11 cellular contexts compared by ENCODE assay signal in the genomic region with DNA sequence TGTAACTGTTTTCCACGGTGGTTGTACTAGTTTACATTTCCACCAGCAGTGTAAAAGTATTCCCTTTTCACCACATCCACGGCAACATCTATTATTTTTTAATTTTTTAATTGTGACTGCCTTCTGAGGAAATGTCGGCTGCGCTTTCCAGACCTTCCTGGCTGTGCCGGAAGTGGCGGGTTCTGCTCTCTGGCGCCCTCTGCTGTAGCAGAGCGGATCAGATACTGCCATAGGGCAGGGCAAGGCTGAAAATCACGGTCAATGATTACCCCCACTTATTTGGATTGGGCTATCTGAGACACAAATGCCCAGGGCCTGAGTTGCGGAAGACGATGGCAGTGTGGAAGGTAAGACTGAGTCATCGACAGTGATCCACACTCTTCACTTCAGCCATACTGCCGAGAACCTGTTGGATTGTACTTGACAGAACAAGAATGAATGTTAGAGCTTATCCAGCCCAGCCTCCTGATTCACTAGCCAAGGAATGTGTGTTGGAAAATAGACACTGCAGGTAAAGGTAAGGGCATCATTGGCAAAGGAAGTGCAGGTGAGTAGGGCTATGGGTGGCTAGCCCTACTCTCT.
DNase-seq lines count a peak whose midpoint lies in the region; ATAC-seq and TF ChIP-seq lines count a peak whose summit lies in the region.
"Had no signal": no experiment of that assay in that cellular context is flagged by ENCODE, and none has a peak within 500 bp of the region (broad histone marks: within the 10 kb centered on the region; RNA-seq: fewer than 3 reads in every experiment).

No MANE protein-coding gene starts in this region.

- CTCF ChIA-PET in MCF 10A (lab: Yijun Ruan, JAX) = interaction anchor here (0.7 kb wide), 1 partner anchor 312 kb away, joined by 3 read pairs; no protein-coding TSS in a partner anchor

- TF ChIP-seq RAD21 in Ishikawa (IDR thresholded peaks at IDR 0.05; ENCODE audit: low read depth) = peak; percentile 40

- no peaks in the 10 kb centered on the region for H3K36me3 Mint-ChIP-seq in activated T-cell treated with anti-CD3 and anti-CD28 coated beads, Interleukin-2, amount 50 U/mL, for 72 hours (ENCODE audit: insufficient read depth in 2 of 2)
- H3K36me3 Mint-ChIP-seq in activated T-cell treated with anti-CD3 and anti-CD28 coated beads, Interleukin-2, amount 50 U/mL, for 4 hours (ENCODE audit: insufficient read depth) = no peaks in the 10 kb centered on the region
- no peaks in the 10 kb centered on the region for H3K36me3 Mint-ChIP-seq in MCF 10A (ENCODE audit: insufficient read depth, unreplicated experiment)

- POLR2A ChIA-PET in MCF 10A (lab: Yijun Ruan, JAX) = no interaction called here

- no TSS peak for BruUV-seq in MCF 10A (replicated peaks; lab: Mats Ljungman, UMichigan)

- no peak for TF ChIP-seq EP300 in Ishikawa (IDR thresholded peaks at IDR 0.05; ENCODE audit: borderline replicate concordance)

- no peak overlapping the region for H3K4me3 ChIP-seq in choroid plexus epithelial cell (ENCODE audit: low read depth, low read length)
- H3K4me3 ChIP-seq: suprapubic skin had no signal

- no peak overlapping the region for H3K4me3 Mint-ChIP-seq in activated T-cell treated with anti-CD3 and anti-CD28 coated beads, Interleukin-2, amount 50 U/mL, for 72 hours
- H3K4me3 Mint-ChIP-seq in activated T-cell treated with anti-CD3 and anti-CD28 coated beads, Interleukin-2, amount 50 U/mL, for 4 hours = no peak overlapping the region
- H3K4me3 Mint-ChIP-seq in MCF 10A (ENCODE audit: unreplicated experiment) = no peak overlapping the region

- H3K27me3 Mint-ChIP-seq in activated T-cell treated with anti-CD3 and anti-CD28 coated beads, Interleukin-2, amount 50 U/mL, for 72 hours (ENCODE audit: low read depth) = peaks cover 5% of the 10 kb centered on the region
- H3K27me3 Mint-ChIP-seq in activated T-cell treated with anti-CD3 and anti-CD28 coated beads, Interleukin-2, amount 50 U/mL, for 4 hours (ENCODE audit: low read depth) = peaks cover 10% of the 10 kb centered on the region
- H3K27me3 Mint-ChIP-seq in MCF 10A (ENCODE audit: insufficient read depth, unreplicated experiment) = no peaks in the 10 kb centered on the region

- intact Hi-C loops in MCF 10A (cut with micrococcal nuclease) = no loop called here

- H3K27ac Mint-ChIP-seq in activated T-cell treated with anti-CD3 and anti-CD28 coated beads, Interleukin-2, amount 50 U/mL, for 72 hours = no peak overlapping the region
- H3K27ac Mint-ChIP-seq in MCF 10A (ENCODE audit: low read depth, unreplicated experiment) = no peak overlapping the region

- no peaks in the 10 kb centered on the region for H3K4me1 Mint-ChIP-seq in activated T-cell treated with anti-CD3 and anti-CD28 coated beads, Interleukin-2, amount 50 U/mL, for 72 hours (ENCODE audit: low read depth)
- H3K4me1 Mint-ChIP-seq in activated T-cell treated with anti-CD3 and anti-CD28 coated beads, Interleukin-2, amount 50 U/mL, for 4 hours (ENCODE audit: low read depth) = no peaks in the 10 kb centered on the region
- H3K4me1 Mint-ChIP-seq in MCF 10A (ENCODE audit: insufficient read depth, unreplicated experiment) = no peaks in the 10 kb centered on the region

- no peak for ATAC-seq in activated T-cell treated with anti-CD3 and anti-CD28 coated beads, Interleukin-2, amount 50 U/mL, for 72 hours (replicated peaks in 1 of 2)
- no peak for ATAC-seq in activated T-cell treated with anti-CD3 and anti-CD28 coated beads, Interleukin-2, amount 50 U/mL, for 4 hours
- ATAC-seq in stimulated activated naive CD8-positive, alpha-beta T cell treated with anti-CD3 and anti-CD28 coated beads, Interleukin-15, Interleukin-2, amounts not matched to agents 100 U/mL and 50 U/mL, for 24 hours = no peak
- no peak for ATAC-seq in HG03565 (IDR thresholded peaks at IDR 0.05; ENCODE audit: unreplicated experiment)
- no peak for ATAC-seq in HG02852 (IDR thresholded peaks at IDR 0.05; ENCODE audit: unreplicated experiment)

- peak; percentile 7 to 12 for DNase-seq in activated T-cell treated with anti-CD3 and anti-CD28 coated beads, Interleukin-2, amount 50 U/mL, for 72 hours
- no peak for DNase-seq in activated T-cell treated with anti-CD3 and anti-CD28 coated beads, Interleukin-2, amount 50 U/mL, for 4 hours
- DNase-seq in choroid plexus epithelial cell (ENCODE audit: low read depth) (no peak), MCF 10A (ENCODE audit: unreplicated experiment) (no peak)
- DNase-seq in stimulated activated naive CD8-positive, alpha-beta T cell treated with anti-CD3 and anti-CD28 coated beads, Interleukin-15, Interleukin-2, amounts not matched to agents 100 U/mL and 50 U/mL, for 24 hours = peak; percentile 25
- DNase-seq: DMS153, small intestine had no signal

- peak; percentile 18 for TF ChIP-seq CTCF in choroid plexus epithelial cell (conservative IDR thresholded peaks at IDR 0.05; ENCODE audit: low read depth, low read length)
- no peak for TF ChIP-seq CTCF in MCF 10A (IDR thresholded peaks at IDR 0.05; ENCODE audit: unreplicated experiment)

- no peaks in the 10 kb centered on the region for H3K9me3 Mint-ChIP-seq in activated T-cell treated with anti-CD3 and anti-CD28 coated beads, Interleukin-2, amount 50 U/mL, for 72 hours
- H3K9me3 Mint-ChIP-seq in activated T-cell treated with anti-CD3 and anti-CD28 coated beads, Interleukin-2, amount 50 U/mL, for 4 hours = no peaks in the 10 kb centered on the region
- H3K9me3 Mint-ChIP-seq in MCF 10A (ENCODE audit: unreplicated experiment) = peaks cover 44% of the 10 kb centered on the region

TF ChIP-seq in Ishikawa, 13 proteins besides CTCF, POLR2A, EP300 and RAD21:
- TF ChIP-seq TEAD4 (IDR thresholded peaks at IDR 0.05) (no peak), EGR1 (IDR thresholded peaks at IDR 0.05) (no peak)
- TF ChIP-seq, protein P1, sequence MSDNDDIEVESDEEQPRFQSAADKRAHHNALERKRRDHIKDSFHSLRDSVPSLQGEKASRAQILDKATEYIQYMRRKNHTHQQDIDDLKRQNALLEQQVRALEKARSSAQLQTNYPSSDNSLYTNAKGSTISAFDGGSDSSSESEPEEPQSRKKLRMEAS (IDR thresholded peaks at IDR 0.05) = no peak
- TF ChIP-seq, protein P2, sequence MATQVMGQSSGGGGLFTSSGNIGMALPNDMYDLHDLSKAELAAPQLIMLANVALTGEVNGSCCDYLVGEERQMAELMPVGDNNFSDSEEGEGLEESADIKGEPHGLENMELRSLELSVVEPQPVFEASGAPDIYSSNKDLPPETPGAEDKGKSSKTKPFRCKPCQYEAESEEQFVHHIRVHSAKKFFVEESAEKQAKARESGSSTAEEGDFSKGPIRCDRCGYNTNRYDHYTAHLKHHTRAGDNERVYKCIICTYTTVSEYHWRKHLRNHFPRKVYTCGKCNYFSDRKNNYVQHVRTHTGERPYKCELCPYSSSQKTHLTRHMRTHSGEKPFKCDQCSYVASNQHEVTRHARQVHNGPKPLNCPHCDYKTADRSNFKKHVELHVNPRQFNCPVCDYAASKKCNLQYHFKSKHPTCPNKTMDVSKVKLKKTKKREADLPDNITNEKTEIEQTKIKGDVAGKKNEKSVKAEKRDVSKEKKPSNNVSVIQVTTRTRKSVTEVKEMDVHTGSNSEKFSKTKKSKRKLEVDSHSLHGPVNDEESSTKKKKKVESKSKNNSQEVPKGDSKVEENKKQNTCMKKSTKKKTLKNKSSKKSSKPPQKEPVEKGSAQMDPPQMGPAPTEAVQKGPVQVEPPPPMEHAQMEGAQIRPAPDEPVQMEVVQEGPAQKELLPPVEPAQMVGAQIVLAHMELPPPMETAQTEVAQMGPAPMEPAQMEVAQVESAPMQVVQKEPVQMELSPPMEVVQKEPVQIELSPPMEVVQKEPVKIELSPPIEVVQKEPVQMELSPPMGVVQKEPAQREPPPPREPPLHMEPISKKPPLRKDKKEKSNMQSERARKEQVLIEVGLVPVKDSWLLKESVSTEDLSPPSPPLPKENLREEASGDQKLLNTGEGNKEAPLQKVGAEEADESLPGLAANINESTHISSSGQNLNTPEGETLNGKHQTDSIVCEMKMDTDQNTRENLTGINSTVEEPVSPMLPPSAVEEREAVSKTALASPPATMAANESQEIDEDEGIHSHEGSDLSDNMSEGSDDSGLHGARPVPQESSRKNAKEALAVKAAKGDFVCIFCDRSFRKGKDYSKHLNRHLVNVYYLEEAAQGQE (IDR thresholded peaks at IDR 0.05; ENCODE audit: low read depth) = no peak
TF ChIP-seq in Ishikawa: peak in this region for 0.

Comparison
In these comparisons a context has a peak if more than half of its experiments do, and no peak if none do; other contexts are left out.
1. DNase-seq: peak in activated T-cell treated with anti-CD3 and anti-CD28 coated beads, Interleukin-2, amount 50 U/mL, for 72 hours (2 of 2) and stimulated activated naive CD8-positive, alpha-beta T cell treated with anti-CD3 and anti-CD28 coated beads, Interleukin-15, Interleukin-2, amounts not matched to agents 100 U/mL and 50 U/mL, for 24 hours (single experiment); none in activated T-cell treated with anti-CD3 and anti-CD28 coated beads, Interleukin-2, amount 50 U/mL, for 4 hours (single experiment), choroid plexus epithelial cell (single experiment) and MCF 10A (single experiment).